In genomic region chr20:31489152-31489551, GRCh38 we compare ENCODE assay signal across 40 cellular contexts. TPM values are rescaled to one million over a fixed set of nuclear protein-coding genes. Genes with fewer than 3 reads are reported as not detected.
"Had no signal": no experiment of that assay in that cellular context is flagged by ENCODE, and none has a peak within 500 bp of the region (broad histone marks: within the 10 kb centered on the region; RNA-seq: fewer than 3 reads in every experiment).

No MANE protein-coding gene starts in this region.

- H3K4me3 Mint-ChIP-seq: activated B cell treated with CpG ODN at 0.5 μM for 24 hours; activated CD4-positive, alpha-beta memory T cell treated with anti-CD3 and anti-CD28 coated beads for 36 hours; activated CD4-positive, alpha-beta T cell treated with anti-CD3 and anti-CD28 coated beads, Interleukin-2, amount 10 ng/mL, durations not matched to agents 24 days and 14 days; activated CD8-positive, alpha-beta T cell treated with anti-CD3 and anti-CD28 coated beads for 36 hours; activated naive CD4-positive, alpha-beta T cell treated with anti-CD3 and anti-CD28 coated beads for 36 hours; activated naive CD8-positive, alpha-beta T cell treated with anti-CD3 and anti-CD28 coated beads for 36 hours; activated T-cell treated with anti-CD3 and anti-CD28 coated beads, Interleukin-2, amount 50 U/mL, for 4 hours; activated T-cell treated with anti-CD3 and anti-CD28 coated beads, Interleukin-2, amount 50 U/mL, for 72 hours; activated T-helper 1 cell treated with anti-CD3 and anti-CD28 coated beads, Interleukin-12 subunit alpha, Interleukin-12 subunit beta, Interleukin-2, Interleukin-4 antibody, amounts not matched to agents 30 ng/mL and 10 ng/mL and 1 ng/mL, durations not matched to agents 14 hours and 24 hours and 36 hours; activated T-helper 17 cell treated with anti-CD3 and anti-CD28 coated beads, Interleukin-2, amount 50 U/mL, for 72 hours; T-helper 1 cell treated with Interleukin-12 subunit alpha and Interleukin-12 subunit beta and Interleukin-4 antibody, amounts not matched to agents 30 μg/mL and 1 μg/mL, for 36 hours; T-helper 2 cell treated with Interferon-gamma antibody and Interleukin-4, amounts not matched to agents 5 μg/mL and 100 μg/mL, for 36 hours had no signal

- H3K9me3 Mint-ChIP-seq: activated B cell treated with CpG ODN at 0.5 μM for 24 hours; activated CD4-positive, alpha-beta memory T cell treated with anti-CD3 and anti-CD28 coated beads for 36 hours; activated CD4-positive, alpha-beta T cell treated with anti-CD3 and anti-CD28 coated beads, Interleukin-2, amount 10 ng/mL, durations not matched to agents 24 days and 14 days; activated CD8-positive, alpha-beta T cell treated with anti-CD3 and anti-CD28 coated beads for 36 hours; activated naive CD4-positive, alpha-beta T cell treated with anti-CD3 and anti-CD28 coated beads for 36 hours; activated naive CD4-positive, alpha-beta T cell treated with anti-CD3 and anti-CD28 coated beads, Interleukin-2, amount 50 U/mL, for 72 hours; activated naive CD8-positive, alpha-beta T cell treated with anti-CD3 and anti-CD28 coated beads for 36 hours; activated T-cell treated with anti-CD3 and anti-CD28 coated beads, Interleukin-2, amount 50 U/mL, for 4 hours; activated T-cell treated with anti-CD3 and anti-CD28 coated beads, Interleukin-2, amount 50 U/mL, for 72 hours; activated T-helper 1 cell treated with anti-CD3 and anti-CD28 coated beads, Interleukin-12 subunit alpha, Interleukin-12 subunit beta, Interleukin-2, Interleukin-4 antibody, amounts not matched to agents 30 ng/mL and 10 ng/mL and 1 ng/mL, durations not matched to agents 14 hours and 24 hours and 36 hours; activated T-helper 17 cell treated with anti-CD3 and anti-CD28 coated beads, Interleukin-2, amount 50 U/mL, for 72 hours; T-helper 1 cell treated with Interleukin-12 subunit alpha and Interleukin-12 subunit beta and Interleukin-4 antibody, amounts not matched to agents 30 μg/mL and 1 μg/mL, for 36 hours; T-helper 2 cell treated with Interferon-gamma antibody and Interleukin-4, amounts not matched to agents 5 μg/mL and 100 μg/mL, for 36 hours had no signal

- H3K36me3 Mint-ChIP-seq: activated CD4-positive, alpha-beta memory T cell treated with anti-CD3 and anti-CD28 coated beads for 36 hours; activated naive CD8-positive, alpha-beta T cell treated with anti-CD3 and anti-CD28 coated beads for 36 hours had no signal

- H3K4me1 Mint-ChIP-seq: activated B cell treated with CpG ODN at 0.5 μM for 24 hours; activated T-helper 17 cell treated with anti-CD3 and anti-CD28 coated beads, Interleukin-2, amount 50 U/mL, for 72 hours had no signal

- H3K36me3 ChIP-seq: adrenal gland, brain microvascular endothelial cell, breast epithelium had no signal

- H3K27me3 ChIP-seq: brain microvascular endothelial cell, breast epithelium had no signal

- H3K4me1 ChIP-seq: adrenal gland, breast epithelium had no signal

- H3K27ac ChIP-seq: body of pancreas, brain microvascular endothelial cell, VCaP had no signal

- H3K27ac Mint-ChIP-seq: activated B cell treated with CpG ODN at 0.5 μM for 24 hours; activated CD4-positive, alpha-beta memory T cell treated with anti-CD3 and anti-CD28 coated beads for 36 hours; activated CD4-positive, alpha-beta T cell treated with anti-CD3 and anti-CD28 coated beads, Interleukin-2, amount 10 ng/mL, durations not matched to agents 24 days and 14 days; activated CD8-positive, alpha-beta T cell treated with anti-CD3 and anti-CD28 coated beads for 36 hours; activated naive CD4-positive, alpha-beta T cell treated with anti-CD3 and anti-CD28 coated beads for 36 hours; activated naive CD4-positive, alpha-beta T cell treated with anti-CD3 and anti-CD28 coated beads, Interleukin-2, amount 50 U/mL, for 72 hours; activated naive CD8-positive, alpha-beta T cell treated with anti-CD3 and anti-CD28 coated beads for 36 hours; activated T-cell treated with anti-CD3 and anti-CD28 coated beads, Interleukin-2, amount 50 U/mL, for 72 hours; activated T-helper 1 cell treated with anti-CD3 and anti-CD28 coated beads, Interleukin-12 subunit alpha, Interleukin-12 subunit beta, Interleukin-2, Interleukin-4 antibody, amounts not matched to agents 30 ng/mL and 10 ng/mL and 1 ng/mL, durations not matched to agents 14 hours and 24 hours and 36 hours; activated T-helper 17 cell treated with anti-CD3 and anti-CD28 coated beads, Interleukin-2, amount 50 U/mL, for 72 hours; T-helper 1 cell treated with Interleukin-12 subunit alpha and Interleukin-12 subunit beta and Interleukin-4 antibody, amounts not matched to agents 30 μg/mL and 1 μg/mL, for 36 hours; T-helper 2 cell treated with Interferon-gamma antibody and Interleukin-4, amounts not matched to agents 5 μg/mL and 100 μg/mL, for 36 hours had no signal

- ATAC-seq: activated CD8-positive, alpha-beta T cell treated with anti-CD3 and anti-CD28 coated beads for 36 hours; activated naive CD4-positive, alpha-beta T cell treated with anti-CD3 and anti-CD28 coated beads, Interleukin-2, amount 50 U/mL, for 72 hours; activated T-cell treated with anti-CD3 and anti-CD28 coated beads, Interleukin-2, amount 50 U/mL, for 4 hours; activated T-cell treated with anti-CD3 and anti-CD28 coated beads, Interleukin-2, amount 50 U/mL, for 72 hours; activated T-helper 17 cell treated with anti-CD3 and anti-CD28 coated beads, Interleukin-2, amount 50 U/mL, for 72 hours; body of pancreas had no signal

- H3K4me3 ChIP-seq: adrenal gland, body of pancreas, breast epithelium had no signal

- DNase-seq: activated B cell treated with CpG ODN at 0.5 μM for 24 hours; activated CD4-positive, alpha-beta memory T cell treated with anti-CD3 and anti-CD28 coated beads for 36 hours; activated CD4-positive, alpha-beta T cell treated with anti-CD3 and anti-CD28 coated beads for 4 hours; activated CD4-positive, alpha-beta T cell treated with anti-CD3 and anti-CD28 coated beads, Interleukin-2, amount 10 ng/mL, durations not matched to agents 24 days and 14 days; activated CD4-positive, alpha-beta T cell treated with anti-CD3 and anti-CD28 coated beads, Interleukin-2, amount 50 U/mL, for 1 hour; activated CD4-positive, alpha-beta T cell treated with anti-CD3 and anti-CD28 coated beads, Interleukin-2, amount 50 U/mL, for 4 hours; activated CD4-positive, CD25-positive, alpha-beta regulatory T cell treated with anti-CD3 and anti-CD28 coated beads, Interleukin-2, amount 50 U/mL, for 72 hours; activated CD8-positive, alpha-beta memory T cell treated with anti-CD3 and anti-CD28 coated beads, Interleukin-2, amount 50 U/mL, for 4 hours; activated CD8-positive, alpha-beta T cell treated with anti-CD3 and anti-CD28 coated beads for 36 hours; activated effector memory CD4-positive, alpha-beta T cell treated with anti-CD3 and anti-CD28 coated beads, Interleukin-2, amount 50 U/mL, for 16 hours; activated gamma-delta T cell treated with Interleukin-2 at 50 U/mL for 16 hours; activated naive CD4-positive, alpha-beta T cell; activated naive CD4-positive, alpha-beta T cell treated with anti-CD3 and anti-CD28 coated beads for 36 hours; activated naive CD4-positive, alpha-beta T cell treated with anti-CD3 and anti-CD28 coated beads, Interleukin-2, amount 50 U/mL, for 16 hours; activated naive CD8-positive, alpha-beta T cell treated with anti-CD3 and anti-CD28 coated beads for 36 hours; activated T-cell treated with anti-CD3 and anti-CD28 coated beads for 4 hours; activated T-cell treated with anti-CD3 and anti-CD28 coated beads, Interleukin-2, amount 50 U/mL, for 1 hour; activated T-cell treated with anti-CD3 and anti-CD28 coated beads, Interleukin-2, amount 50 U/mL, for 4 hours; activated T-cell treated with anti-CD3 and anti-CD28 coated beads, Interleukin-2, amount 50 U/mL, for 72 hours; adrenal gland; amniotic stem cell; aorta; body of pancreas; brain microvascular endothelial cell; central memory CD4-positive, alpha-beta T cell; T-helper 1 cell; T-helper 2 cell; T-helper 9 cell had no signal

- H3K9me3 ChIP-seq: adrenal gland, body of pancreas, breast epithelium had no signal

- FAIRE-seq: astrocyte, TTC549 had no signal

RNA-seq across cellular contexts. Expression of gene REM1, which starts 14.1 kb away (rescaled TPM):
- total RNA-seq: activated B cell treated with CpG ODN at 0.5 μM for 24 hours; activated CD4-positive, alpha-beta memory T cell treated with anti-CD3 and anti-CD28 coated beads for 36 hours; activated CD4-positive, alpha-beta T cell treated with anti-CD3 and anti-CD28 coated beads, Interleukin-2, amount 10 ng/mL, durations not matched to agents 24 days and 14 days; activated CD8-positive, alpha-beta memory T cell treated with anti-CD3 and anti-CD28 coated beads for 36 hours; activated CD8-positive, alpha-beta T cell treated with anti-CD3 and anti-CD28 coated beads for 36 hours; activated naive CD4-positive, alpha-beta T cell treated with anti-CD3 and anti-CD28 coated beads for 36 hours; activated naive CD4-positive, alpha-beta T cell treated with anti-CD3 and anti-CD28 coated beads, Interleukin-2, amount 50 U/mL, for 72 hours; activated naive CD8-positive, alpha-beta T cell treated with anti-CD3 and anti-CD28 coated beads for 36 hours; activated T-cell treated with anti-CD3 and anti-CD28 coated beads, Interleukin-2, amount 50 U/mL, for 4 hours; activated T-cell treated with anti-CD3 and anti-CD28 coated beads, Interleukin-2, amount 50 U/mL, for 72 hours; activated T-helper 1 cell treated with anti-CD3 and anti-CD28 coated beads, Interleukin-12 subunit alpha, Interleukin-12 subunit beta, Interleukin-2, Interleukin-4 antibody, amounts not matched to agents 30 ng/mL and 10 ng/mL and 1 ng/mL, durations not matched to agents 14 hours and 24 hours and 36 hours; activated T-helper 17 cell treated with anti-CD3 and anti-CD28 coated beads, Interleukin-2, amount 50 U/mL, for 72 hours; astrocyte; cerebellum had no signal

RNA-seq across cellular contexts. Expression of gene DEFB124, which starts 14.2 kb away (rescaled TPM):
- total RNA-seq: activated B cell treated with CpG ODN at 0.5 μM for 24 hours; activated CD4-positive, alpha-beta memory T cell treated with anti-CD3 and anti-CD28 coated beads for 36 hours; activated CD4-positive, alpha-beta T cell treated with anti-CD3 and anti-CD28 coated beads, Interleukin-2, amount 10 ng/mL, durations not matched to agents 24 days and 14 days; activated CD8-positive, alpha-beta memory T cell treated with anti-CD3 and anti-CD28 coated beads for 36 hours; activated CD8-positive, alpha-beta T cell treated with anti-CD3 and anti-CD28 coated beads for 36 hours; activated naive CD4-positive, alpha-beta T cell treated with anti-CD3 and anti-CD28 coated beads for 36 hours; activated naive CD4-positive, alpha-beta T cell treated with anti-CD3 and anti-CD28 coated beads, Interleukin-2, amount 50 U/mL, for 72 hours; activated naive CD8-positive, alpha-beta T cell treated with anti-CD3 and anti-CD28 coated beads for 36 hours; activated T-cell treated with anti-CD3 and anti-CD28 coated beads, Interleukin-2, amount 50 U/mL, for 4 hours; activated T-cell treated with anti-CD3 and anti-CD28 coated beads, Interleukin-2, amount 50 U/mL, for 72 hours; activated T-helper 1 cell treated with anti-CD3 and anti-CD28 coated beads, Interleukin-12 subunit alpha, Interleukin-12 subunit beta, Interleukin-2, Interleukin-4 antibody, amounts not matched to agents 30 ng/mL and 10 ng/mL and 1 ng/mL, durations not matched to agents 14 hours and 24 hours and 36 hours; activated T-helper 17 cell treated with anti-CD3 and anti-CD28 coated beads, Interleukin-2, amount 50 U/mL, for 72 hours; adrenal gland; astrocyte; body of pancreas; breast epithelium; cardiac septum; cerebellum had no signal
- polyA plus RNA-seq: aorta had no signal

RNA-seq across cellular contexts. Expression of gene DEFB123, which starts 48.7 kb away (rescaled TPM):
- total RNA-seq: activated B cell treated with CpG ODN at 0.5 μM for 24 hours; activated CD4-positive, alpha-beta memory T cell treated with anti-CD3 and anti-CD28 coated beads for 36 hours; activated CD4-positive, alpha-beta T cell treated with anti-CD3 and anti-CD28 coated beads, Interleukin-2, amount 10 ng/mL, durations not matched to agents 24 days and 14 days; activated CD8-positive, alpha-beta memory T cell treated with anti-CD3 and anti-CD28 coated beads for 36 hours; activated CD8-positive, alpha-beta T cell treated with anti-CD3 and anti-CD28 coated beads for 36 hours; activated naive CD4-positive, alpha-beta T cell treated with anti-CD3 and anti-CD28 coated beads for 36 hours; activated naive CD4-positive, alpha-beta T cell treated with anti-CD3 and anti-CD28 coated beads, Interleukin-2, amount 50 U/mL, for 72 hours; activated naive CD8-positive, alpha-beta T cell treated with anti-CD3 and anti-CD28 coated beads for 36 hours; activated T-cell treated with anti-CD3 and anti-CD28 coated beads, Interleukin-2, amount 50 U/mL, for 4 hours; activated T-cell treated with anti-CD3 and anti-CD28 coated beads, Interleukin-2, amount 50 U/mL, for 72 hours; activated T-helper 1 cell treated with anti-CD3 and anti-CD28 coated beads, Interleukin-12 subunit alpha, Interleukin-12 subunit beta, Interleukin-2, Interleukin-4 antibody, amounts not matched to agents 30 ng/mL and 10 ng/mL and 1 ng/mL, durations not matched to agents 14 hours and 24 hours and 36 hours; activated T-helper 17 cell treated with anti-CD3 and anti-CD28 coated beads, Interleukin-2, amount 50 U/mL, for 72 hours; adrenal gland; aorta; astrocyte; body of pancreas; breast epithelium; cardiac septum; cerebellum had no signal
- polyA plus RNA-seq: adrenal gland, aorta had no signal
